Comparison of ENCODE assay signal across 8 cellular contexts in the genomic region with DNA sequence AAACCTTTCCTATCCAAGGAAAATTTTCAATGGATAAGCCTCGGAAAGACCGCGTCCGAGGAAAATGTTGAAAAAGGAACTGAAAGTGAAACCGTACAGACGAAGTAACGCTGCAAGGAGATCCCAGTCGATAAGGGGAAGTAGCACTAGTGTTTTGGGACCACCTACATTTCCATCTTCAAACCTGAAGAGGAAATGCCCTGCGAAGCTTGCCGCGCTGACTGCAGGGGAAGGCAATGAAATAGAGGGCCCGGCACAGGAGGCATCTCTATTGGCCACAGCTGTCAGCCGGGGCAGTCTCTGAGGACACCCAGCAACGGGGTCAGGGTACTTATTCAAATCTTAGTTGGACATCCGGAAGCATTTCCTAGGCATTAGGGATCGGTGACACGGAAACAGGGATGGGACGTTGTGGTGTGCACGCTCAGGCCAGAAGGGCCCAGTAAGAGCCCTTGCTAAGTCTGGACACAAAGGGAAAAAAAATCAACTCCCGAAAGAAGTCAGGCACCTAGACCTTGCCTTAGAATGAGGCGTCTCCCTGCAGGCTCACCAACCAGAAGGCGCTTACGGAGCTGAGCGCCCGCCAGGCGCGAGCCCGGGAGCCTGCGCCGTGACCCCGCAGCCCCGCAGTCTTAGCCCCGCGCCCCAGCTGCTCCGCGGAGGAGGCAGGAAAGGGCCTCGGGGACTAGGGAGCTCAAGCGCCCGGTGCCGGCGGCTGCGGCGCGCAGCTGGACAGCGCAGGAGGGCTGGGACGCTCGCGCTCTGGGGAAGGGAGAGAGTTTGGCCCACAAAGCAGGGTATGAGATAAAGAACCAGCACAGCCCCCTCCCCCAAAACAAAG. TPM values are rescaled to one million over a fixed set of nuclear protein-coding genes. Genes with fewer than 3 reads are reported as not detected.
DNase-seq lines count a peak whose midpoint lies in the region; ATAC-seq and TF ChIP-seq lines count a peak whose summit lies in the region.

No MANE protein-coding gene starts in this region.

- H3K9me3 Mint-ChIP-seq in Caco-2 (ENCODE audit: unreplicated experiment): peaks cover 13% of the 10 kb centered on the region

- no peak for TF ChIP-seq CTCF in Caco-2 (IDR thresholded peaks at IDR 0.05; ENCODE audit: insufficient read depth in 1 of 2, low read depth in 1 of 2, low read length in 1 of 2, severe bottlenecking in 1 of 2, unreplicated experiment in 1 of 2)

- H3K4me1 Mint-ChIP-seq in Caco-2 (ENCODE audit: low read depth, unreplicated experiment): no peaks in the 10 kb centered on the region

- H3K9me3 ChIP-seq in Caco-2 (peaks cover 12% of the 10 kb centered on the region; the same call in 1 of the 2 replicates), mucosa of rectum (ENCODE audit: control insufficient read depth in 2 of 2, low read length in 2 of 2) (no peaks in the 10 kb centered on the region)

- peak overlapping the region; percentile 90 for H3K4me3 Mint-ChIP-seq in Caco-2 (ENCODE audit: unreplicated experiment)

- TSS peak; percentile 83 for BruUV-seq in Caco-2 (replicated peaks; lab: Mats Ljungman, UMichigan)

- ATAC-seq in GM19455 (IDR thresholded peaks at IDR 0.05; ENCODE audit: unreplicated experiment) (peak; percentile 42), HG03565 (IDR thresholded peaks at IDR 0.05; ENCODE audit: unreplicated experiment) (peak; percentile 27), esophagus mucosa (peak; percentile 48)

- no peaks in the 10 kb centered on the region for H3K27me3 ChIP-seq in Caco-2 (replicated peaks; ENCODE audit: control insufficient read depth, insufficient read depth, low read length)
- no peaks in the 10 kb centered on the region for H3K27me3 ChIP-seq in mucosa of rectum (ENCODE audit: control insufficient read depth in 2 of 2, insufficient read depth in 2 of 2, low read length in 2 of 2)

- no peaks in the 10 kb centered on the region for H3K27me3 Mint-ChIP-seq in Caco-2 (ENCODE audit: insufficient read depth, unreplicated experiment)

- peaks cover 34% of the 10 kb centered on the region for H3K36me3 Mint-ChIP-seq in Caco-2 (ENCODE audit: insufficient read depth, unreplicated experiment)

- H3K36me3 ChIP-seq in Caco-2 (ENCODE audit: control insufficient read depth, insufficient read depth, low read length): peaks cover 9% of the 10 kb centered on the region
- peaks cover 27 to 31% of the 10 kb centered on the region in 2 donors for H3K36me3 ChIP-seq in mucosa of rectum (ENCODE audit: control insufficient read depth in 2 of 2, insufficient read depth in 2 of 2, low read length in 2 of 2)

- H3K4me3 ChIP-seq in Caco-2 (ENCODE audit: low read depth, low read length): peak overlapping the region; percentile 76
- H3K4me3 ChIP-seq in mucosa of rectum (ENCODE audit: low read length in 2 of 2): peak overlapping the region; percentile 78 to 93

- H3K27ac ChIP-seq in mucosa of rectum (ENCODE audit: low read depth in 2 of 2, low read length in 2 of 2): peak overlapping the region; percentile 94 to 98
- peak overlapping the region; percentile 96 for H3K27ac ChIP-seq in substantia nigra (ENCODE audit: low read depth, low read length, poor library complexity, severe bottlenecking)

- intact Hi-C loops in Caco-2 (cut with micrococcal nuclease; ENCODE audit: unreplicated experiment): loop anchor here (1.0 kb wide), 3 partner anchors 24 to 53 kb away; partner anchors contain the start of genes F11R and KLHDC9

- peak overlapping the region; percentile 95 for H3K27ac Mint-ChIP-seq in Caco-2 (ENCODE audit: unreplicated experiment)

- CTCF ChIA-PET in Caco-2 (lab: Charles Lee): interaction anchor here (0.5 to 2.6 kb wide), 9 partner anchors 10 to 53 kb away, joined by 3 to 14 read pairs (median 4); partner anchors contain the start of gene F11R

- H3K4me1 ChIP-seq in Caco-2: peaks cover 6% of the 10 kb centered on the region
- peaks cover 8 to 26% of the 10 kb centered on the region in 2 donors for H3K4me1 ChIP-seq in mucosa of rectum (ENCODE audit: control insufficient read depth in 2 of 2, insufficient read depth in 2 of 2, low read length in 2 of 2)

- POLR2A ChIA-PET in Caco-2 (lab: Charles Lee): interaction anchor here (0.6 to 3.7 kb wide), 7 partner anchors 10 to 87 kb away, joined by 4 to 84 read pairs (median 6); partner anchors contain the start of genes DEDD, F11R, NIT1 and PFDN2

- H3K9ac ChIP-seq in mucosa of rectum (ENCODE audit: low read depth in 1 of 2, low read length in 2 of 2): peak overlapping the region; percentile 96 to 100

- DNase-seq in Caco-2: peak; percentile 63 to 65
- DNase-seq in NOMO-1 treated with dmso at 0.1 percent for 144 hours (lab: John Stamatoyannopoulos, UW; ENCODE audit: unreplicated experiment): peak; percentile 93
- DNase-seq in activated T-cell treated with anti-CD3 and anti-CD28 coated beads for 48 hours (ENCODE audit: low read depth): peak; percentile 49
- DNase-seq in substantia nigra (lab: John Stamatoyannopoulos, UW): peak in 38 of 49 donors; percentile 18 to 76 (median 46)

RNA-seq across cellular contexts. Expression of gene USF1, which starts 0.6 kb away (rescaled TPM):
- total RNA-seq in Caco-2 (2022): 49.7 and 52.7 TPM in 2 replicates
- total RNA-seq in esophagus mucosa: 25.2 TPM

RNA-seq across cellular contexts. Expression of gene TSTD1, which starts 6.4 kb away (rescaled TPM):
- total RNA-seq in Caco-2 (2022): 24.8 and 26.8 TPM in 2 replicates
- total RNA-seq in esophagus mucosa: 67.9 TPM

RNA-seq across cellular contexts. Expression of gene F11R, which starts 24.2 kb away (rescaled TPM):
- 182 and 196 TPM in 2 replicates for total RNA-seq in Caco-2 (2022)
- 137 TPM for total RNA-seq in esophagus mucosa

RNA-seq across cellular contexts. Expression of gene ARHGAP30, which starts 24.6 kb away (rescaled TPM):
- not detected in 2 replicates for total RNA-seq in Caco-2 (2022)
- 6.0 TPM for total RNA-seq in esophagus mucosa

RNA-seq across cellular contexts. Expression of gene NECTIN4, which starts 44.2 kb away (rescaled TPM):
- total RNA-seq in Caco-2 (2022): 0.20 and 0.74 TPM in 2 replicates
- total RNA-seq in esophagus mucosa: 115 TPM

Comparison
In these comparisons a context has a peak if more than half of its experiments do, and no peak if none do; other contexts are left out.
1. Peak in every context shown above with its lines: DNase-seq, ATAC-seq, H3K4me3 ChIP-seq and H3K27ac ChIP-seq.